Comparison of ENCODE assay signal across 33 cellular contexts in the genomic region with DNA sequence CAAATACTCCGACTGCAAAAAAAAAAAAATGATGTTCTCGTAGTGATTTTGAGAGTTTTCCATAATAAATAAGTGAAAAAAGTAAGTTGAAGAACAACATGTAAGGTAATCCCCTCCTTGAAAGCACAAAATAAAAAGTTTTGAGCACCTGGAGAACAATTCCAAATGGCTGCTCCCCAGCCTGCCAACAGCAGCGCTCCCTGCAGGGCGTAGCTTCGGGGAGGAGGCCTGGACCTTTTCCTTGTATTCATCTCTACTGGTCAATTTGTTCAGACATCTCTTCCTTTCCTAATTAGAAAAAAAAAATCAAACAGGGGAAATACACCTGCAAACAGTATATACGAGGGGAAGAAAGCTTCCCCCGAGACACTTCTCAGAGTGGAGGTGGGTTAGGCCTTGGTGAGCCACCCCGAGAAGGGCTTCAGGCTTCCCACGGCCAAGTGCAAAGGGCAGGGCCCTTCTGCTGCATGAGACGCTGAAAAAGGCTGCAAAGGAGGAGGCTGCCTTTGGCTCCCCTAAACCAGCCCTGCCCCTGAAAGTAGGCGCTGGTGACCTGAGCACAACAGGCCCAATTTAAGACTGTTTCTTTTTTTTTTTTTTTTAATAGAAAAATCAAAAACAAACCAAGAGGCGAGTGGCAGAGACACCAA.
DNase-seq lines count a peak whose midpoint lies in the region; ATAC-seq and TF ChIP-seq lines count a peak whose summit lies in the region.
"Had no signal": no experiment of that assay in that cellular context is flagged by ENCODE, and none has a peak within 500 bp of the region (broad histone marks: within the 10 kb centered on the region; RNA-seq: fewer than 3 reads in every experiment).

No MANE protein-coding gene starts in this region.

- no peak overlapping the region for H3K27ac Mint-ChIP-seq in activated naive CD8-positive, alpha-beta T cell treated with anti-CD3 and anti-CD28 coated beads, Interleukin-2, amount 10 ng/mL, durations not matched to agents 7 days and 5 days
- H3K27ac Mint-ChIP-seq in activated naive CD8-positive, alpha-beta T cell treated with anti-CD3 and anti-CD28 coated beads for 36 hours: no peak overlapping the region
- H3K27ac Mint-ChIP-seq: nephron progenitor cell; T-helper 1 cell treated with Interleukin-12 subunit alpha and Interleukin-12 subunit beta and Interleukin-4 antibody, amounts not matched to agents 30 μg/mL and 1 μg/mL, for 36 hours had no signal

- TF ChIP-seq CTCF in WERI-Rb-1 (IDR thresholded peaks at IDR 0.05; ENCODE audit: low read depth, low read length) (0 out of 2 replicates have a peak, but pooled peaks have one; percentile 11), adrenal gland (IDR thresholded peaks at IDR 0.05) (no peak)

- H3K27ac ChIP-seq in WERI-Rb-1: no peak overlapping the region
- H3K27ac ChIP-seq in adrenal gland: no peak overlapping the region
- H3K27ac ChIP-seq: breast epithelium, gastroesophageal sphincter, ovary, PC-9, right atrium auricular region, stomach, thyroid gland, vagina had no signal

- H3K36me3 ChIP-seq in WERI-Rb-1 (no peaks in the 10 kb centered on the region), adrenal gland (replicated peaks in 1 of 2) (no peaks in the 10 kb centered on the region)
- H3K36me3 ChIP-seq: breast epithelium, gastroesophageal sphincter, ovary, right atrium auricular region, stomach, thyroid gland, vagina had no signal

- 80 to 91% (median 87%) methylated on average over 12 of the region's 12 CpGs for WGBS in adrenal gland, 4 donors

- H3K9me3 ChIP-seq in WERI-Rb-1 (ENCODE audit: severe bottlenecking): no peaks in the 10 kb centered on the region
- H3K9me3 ChIP-seq in adrenal gland (replicated peaks in 1 of 3): no peaks in the 10 kb centered on the region
- H3K9me3 ChIP-seq: breast epithelium, gastroesophageal sphincter, ovary, right atrium auricular region, SK-N-SH, stomach, thyroid gland, vagina had no signal

- no peak for TF ChIP-seq POLR2A in adrenal gland (IDR thresholded peaks at IDR 0.05)

- H3K27me3 Mint-ChIP-seq in activated naive CD8-positive, alpha-beta T cell treated with anti-CD3 and anti-CD28 coated beads, Interleukin-2, amount 10 ng/mL, durations not matched to agents 7 days and 5 days: peaks cover 2% of the 10 kb centered on the region
- peaks cover 25% of the 10 kb centered on the region for H3K27me3 Mint-ChIP-seq in activated naive CD8-positive, alpha-beta T cell treated with anti-CD3 and anti-CD28 coated beads for 36 hours

- no peaks in the 10 kb centered on the region for H3K9me3 Mint-ChIP-seq in activated naive CD8-positive, alpha-beta T cell treated with anti-CD3 and anti-CD28 coated beads, Interleukin-2, amount 10 ng/mL, durations not matched to agents 7 days and 5 days
- H3K9me3 Mint-ChIP-seq in activated naive CD8-positive, alpha-beta T cell treated with anti-CD3 and anti-CD28 coated beads for 36 hours: no peaks in the 10 kb centered on the region
- H3K9me3 Mint-ChIP-seq: nephron progenitor cell; T-helper 1 cell treated with Interleukin-12 subunit alpha and Interleukin-12 subunit beta and Interleukin-4 antibody, amounts not matched to agents 30 μg/mL and 1 μg/mL, for 36 hours had no signal

- POLR2A ChIA-PET in activated naive CD8-positive, alpha-beta T cell treated with anti-CD3 and anti-CD28 coated beads, Interleukin-2, amount 10 ng/mL, durations not matched to agents 7 days and 5 days (lab: Charles Lee): interaction anchor here (0.6 kb wide), 1 partner anchor 631 kb away, joined by 3 read pairs; no protein-coding TSS in a partner anchor

- H3K27me3 ChIP-seq in WERI-Rb-1 (ENCODE audit: insufficient read depth, low read depth, severe bottlenecking) (no peaks in the 10 kb centered on the region), adrenal gland (peaks cover 8% of the 10 kb centered on the region)
- H3K27me3 ChIP-seq: gastroesophageal sphincter, ovary, right atrium auricular region, stomach, thyroid gland, vagina had no signal

- ATAC-seq in activated naive CD8-positive, alpha-beta T cell treated with anti-CD3 and anti-CD28 coated beads, Interleukin-2, amount 10 ng/mL, durations not matched to agents 7 days and 5 days (ENCODE audit: low read depth): peak; percentile 36
- ATAC-seq: gastroesophageal sphincter, Right ventricle myocardium inferior had no signal

- DNase-seq in activated naive CD8-positive, alpha-beta T cell treated with anti-CD3 and anti-CD28 coated beads, Interleukin-2, amount 10 ng/mL, durations not matched to agents 7 days and 5 days: no peak
- no peak for DNase-seq in activated naive CD8-positive, alpha-beta T cell treated with anti-CD3 and anti-CD28 coated beads for 36 hours
- DNase-seq in WERI-Rb-1: no peak
- peak; percentile 57 for DNase-seq in mesenteric fat pad (ENCODE audit: low spot score)
- no peak for DNase-seq in adrenal gland
- no peak for DNase-seq in NCI-H128 (lab: John Stamatoyannopoulos, UW; ENCODE audit: unreplicated experiment)
- no peak for DNase-seq in KG1 (lab: John Stamatoyannopoulos, UW)
- DNase-seq: activated naive CD4-positive, alpha-beta T cell; activated T-cell treated with anti-CD3 and anti-CD28 coated beads, Interleukin-2, amount 50 U/mL, for 1 hour; anterior cingulate cortex; DMS153; H7; hippocampal formation; Karpas-422; NCI-H1417 treated with DMSO at 0.1 percent for 48 hours; NCI-H2029 treated with DMSO at 0.1 percent for 48 hours; NCI-H524 treated with DMSO at 0.1 percent for 48 hours; NK-92 treated with Interleukin-12 subunit alpha and Interleukin-12 subunit beta, amount 100 ng/mL, for 24 hours; ovary; PC-9; SK-N-SH; stimulated activated CD4-positive, alpha-beta T cell treated with anti-CD3 and anti-CD28 coated beads, Interleukin-1b, Interleukin-23, amount 100 ng/mL, for 48 hours; stomach; thyroid gland had no signal

- intact Hi-C loops in adrenal gland (cut with DNase I): no loop called here

- H3K4me1 ChIP-seq in adrenal gland (replicated peaks in 1 of 2): no peaks in the 10 kb centered on the region
- H3K4me1 ChIP-seq: breast epithelium, right atrium auricular region, stomach, thyroid gland had no signal

- H3K4me1 Mint-ChIP-seq in activated naive CD8-positive, alpha-beta T cell treated with anti-CD3 and anti-CD28 coated beads, Interleukin-2, amount 10 ng/mL, durations not matched to agents 7 days and 5 days: no peaks in the 10 kb centered on the region
- H3K4me1 Mint-ChIP-seq in activated naive CD8-positive, alpha-beta T cell treated with anti-CD3 and anti-CD28 coated beads for 36 hours: no peaks in the 10 kb centered on the region

- H3K4me3 ChIP-seq in WERI-Rb-1 (ENCODE audit: low read depth, low read length) (no peak overlapping the region), adrenal gland (no peak overlapping the region)
- H3K4me3 ChIP-seq: breast epithelium, gastroesophageal sphincter, lung, ovary, PC-9, right atrium auricular region, smooth muscle cell, stomach, thyroid gland, vagina had no signal

- no peak overlapping the region for H3K4me3 Mint-ChIP-seq in activated naive CD8-positive, alpha-beta T cell treated with anti-CD3 and anti-CD28 coated beads, Interleukin-2, amount 10 ng/mL, durations not matched to agents 7 days and 5 days
- H3K4me3 Mint-ChIP-seq in activated naive CD8-positive, alpha-beta T cell treated with anti-CD3 and anti-CD28 coated beads for 36 hours: no peak overlapping the region
- H3K4me3 Mint-ChIP-seq: nephron progenitor cell; T-helper 1 cell treated with Interleukin-12 subunit alpha and Interleukin-12 subunit beta and Interleukin-4 antibody, amounts not matched to agents 30 μg/mL and 1 μg/mL, for 36 hours had no signal

- H3K36me3 Mint-ChIP-seq in activated naive CD8-positive, alpha-beta T cell treated with anti-CD3 and anti-CD28 coated beads, Interleukin-2, amount 10 ng/mL, durations not matched to agents 7 days and 5 days: no peaks in the 10 kb centered on the region
- H3K36me3 Mint-ChIP-seq in activated naive CD8-positive, alpha-beta T cell treated with anti-CD3 and anti-CD28 coated beads for 36 hours: no peaks in the 10 kb centered on the region
